In the genomic region with DNA sequence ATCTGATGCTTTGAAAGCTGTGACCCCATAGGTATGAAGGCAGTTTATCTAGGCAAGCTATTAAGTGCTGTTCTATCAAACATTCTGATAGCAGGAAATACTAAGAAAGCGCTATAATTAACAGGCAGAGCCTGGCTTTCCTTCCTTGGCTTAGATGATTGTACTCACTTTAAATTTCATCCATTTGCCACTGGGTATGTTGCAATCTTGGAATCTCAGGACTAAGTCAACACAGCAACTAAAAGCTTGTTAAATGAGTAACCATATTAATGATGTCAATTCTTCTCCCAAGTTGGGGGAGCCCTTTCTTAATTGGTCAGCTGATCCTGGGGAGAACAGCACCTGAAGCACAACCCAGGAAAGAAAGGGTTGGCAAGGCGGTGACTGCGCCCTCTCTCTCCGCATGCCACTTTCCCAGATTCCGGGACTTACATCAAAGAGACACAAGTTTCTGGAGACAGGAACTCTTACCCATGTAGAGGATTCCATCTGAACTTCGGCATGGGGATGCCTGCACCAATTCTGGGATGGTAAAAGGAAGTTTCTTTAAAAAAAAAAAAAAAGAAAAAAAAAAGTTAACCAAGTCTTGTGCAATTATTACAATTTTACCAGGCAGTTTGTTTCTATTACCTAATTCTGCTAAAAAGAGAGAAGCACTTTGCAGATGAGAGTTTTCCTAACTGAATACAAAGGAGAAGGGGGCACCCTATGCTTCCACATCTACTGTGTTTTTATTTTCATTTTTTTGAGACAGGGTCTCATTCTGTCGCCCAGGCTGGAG, we compare ENCODE assay signal across 1 cellular context.
TF ChIP-seq lines count a peak whose summit lies in the region.

No MANE protein-coding gene starts in this region.

TF ChIP-seq in HepG2, 621 proteins besides CTCF, POLR2A, EP300 and RAD21 (continued from another document and continues in another):
- TF ChIP-seq, protein P1, sequence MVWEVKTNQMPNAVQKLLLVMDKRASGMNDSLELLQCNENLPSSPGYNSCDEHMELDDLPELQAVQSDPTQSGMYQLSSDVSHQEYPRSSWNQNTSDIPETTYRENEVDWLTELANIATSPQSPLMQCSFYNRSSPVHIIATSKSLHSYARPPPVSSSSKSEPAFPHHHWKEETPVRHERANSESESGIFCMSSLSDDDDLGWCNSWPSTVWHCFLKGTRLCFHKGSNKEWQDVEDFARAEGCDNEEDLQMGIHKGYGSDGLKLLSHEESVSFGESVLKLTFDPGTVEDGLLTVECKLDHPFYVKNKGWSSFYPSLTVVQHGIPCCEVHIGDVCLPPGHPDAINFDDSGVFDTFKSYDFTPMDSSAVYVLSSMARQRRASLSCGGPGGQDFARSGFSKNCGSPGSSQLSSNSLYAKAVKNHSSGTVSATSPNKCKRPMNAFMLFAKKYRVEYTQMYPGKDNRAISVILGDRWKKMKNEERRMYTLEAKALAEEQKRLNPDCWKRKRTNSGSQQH (CRISPR knock-in tag; IDR thresholded peaks at IDR 0.05; ENCODE audit: low read depth), result peak; percentile 29; the same call in 1 of the 2 replicates
- TF ChIP-seq, protein P2, sequence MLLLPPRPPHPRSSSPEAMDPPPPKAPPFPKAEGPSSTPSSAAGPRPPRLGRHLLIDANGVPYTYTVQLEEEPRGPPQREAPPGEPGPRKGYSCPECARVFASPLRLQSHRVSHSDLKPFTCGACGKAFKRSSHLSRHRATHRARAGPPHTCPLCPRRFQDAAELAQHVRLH (CRISPR knock-in tag; IDR thresholded peaks at IDR 0.05; ENCODE audit: borderline replicate concordance, low read depth), result no peak
- TF ChIP-seq TCF7 (IDR thresholded peaks at IDR 0.05; ENCODE audit: low read depth), result peak; percentile 55
- TF ChIP-seq ZBTB7B (CRISPR knock-in tag; IDR thresholded peaks at IDR 0.05), result no peak
- TF ChIP-seq, protein P3, sequence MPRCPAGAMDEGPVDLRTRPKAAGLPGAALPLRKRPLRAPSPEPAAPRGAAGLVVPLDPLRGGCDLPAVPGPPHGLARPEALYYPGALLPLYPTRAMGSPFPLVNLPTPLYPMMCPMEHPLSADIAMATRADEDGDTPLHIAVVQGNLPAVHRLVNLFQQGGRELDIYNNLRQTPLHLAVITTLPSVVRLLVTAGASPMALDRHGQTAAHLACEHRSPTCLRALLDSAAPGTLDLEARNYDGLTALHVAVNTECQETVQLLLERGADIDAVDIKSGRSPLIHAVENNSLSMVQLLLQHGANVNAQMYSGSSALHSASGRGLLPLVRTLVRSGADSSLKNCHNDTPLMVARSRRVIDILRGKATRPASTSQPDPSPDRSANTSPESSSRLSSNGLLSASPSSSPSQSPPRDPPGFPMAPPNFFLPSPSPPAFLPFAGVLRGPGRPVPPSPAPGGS (CRISPR knock-in tag; IDR thresholded peaks at IDR 0.05), result no peak
- 0 out of 2 replicates have a peak, but pooled peaks have one; percentile 37 for TF ChIP-seq ZNF761 (CRISPR knock-in tag; conservative IDR thresholded peaks at IDR 0.05)
- TF ChIP-seq ZNF260 (CRISPR knock-in tag; IDR thresholded peaks at IDR 0.05; ENCODE audit: borderline replicate concordance, low read depth), result no peak
- no peak for TF ChIP-seq ZNF225 (CRISPR knock-in tag; IDR thresholded peaks at IDR 0.05)
- TF ChIP-seq, protein P4, sequence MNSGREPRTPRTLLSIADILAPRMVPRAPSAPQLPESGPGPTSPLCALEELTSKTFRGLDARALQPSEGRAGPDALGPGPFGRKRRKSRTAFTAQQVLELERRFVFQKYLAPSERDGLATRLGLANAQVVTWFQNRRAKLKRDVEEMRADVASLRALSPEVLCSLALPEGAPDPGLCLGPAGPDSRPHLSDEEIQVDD (CRISPR knock-in tag; IDR thresholded peaks at IDR 0.05; ENCODE audit: borderline replicate concordance), result no peak
- TF ChIP-seq ZNF564 (CRISPR knock-in tag; IDR thresholded peaks at IDR 0.05), result no peak
- TF ChIP-seq ISX (CRISPR knock-in tag; conservative IDR thresholded peaks at IDR 0.05), result no peak
- TF ChIP-seq BORCS8-MEF2B (CRISPR knock-in tag; IDR thresholded peaks at IDR 0.05), result no peak
- no peak for TF ChIP-seq ZNF737 (CRISPR knock-in tag; IDR thresholded peaks at IDR 0.05; ENCODE audit: borderline replicate concordance)
- no peak for TF ChIP-seq FIP1L1 (IDR thresholded peaks at IDR 0.05; ENCODE audit: borderline replicate concordance, insufficient read depth, low read depth, low read length)
- peak in 1 of 2 experiments; percentile 14; a peak in 1 of 4 replicates for TF ChIP-seq NR2F1 (CRISPR knock-in tag; IDR thresholded peaks at IDR 0.05)
- no peak for TF ChIP-seq ZKSCAN1 (IDR thresholded peaks at IDR 0.05; ENCODE audit: low read length)
- TF ChIP-seq ETV5 (CRISPR knock-in tag; IDR thresholded peaks at IDR 0.05; ENCODE audit: borderline replicate concordance), result peak; percentile 35; the same call in 1 of the 2 replicates
- 0 out of 2 replicates have a peak, but pooled peaks have one; percentile 43 for TF ChIP-seq HNRNPL (IDR thresholded peaks at IDR 0.05; ENCODE audit: low read depth, low read length)
- TF ChIP-seq, protein P5, sequence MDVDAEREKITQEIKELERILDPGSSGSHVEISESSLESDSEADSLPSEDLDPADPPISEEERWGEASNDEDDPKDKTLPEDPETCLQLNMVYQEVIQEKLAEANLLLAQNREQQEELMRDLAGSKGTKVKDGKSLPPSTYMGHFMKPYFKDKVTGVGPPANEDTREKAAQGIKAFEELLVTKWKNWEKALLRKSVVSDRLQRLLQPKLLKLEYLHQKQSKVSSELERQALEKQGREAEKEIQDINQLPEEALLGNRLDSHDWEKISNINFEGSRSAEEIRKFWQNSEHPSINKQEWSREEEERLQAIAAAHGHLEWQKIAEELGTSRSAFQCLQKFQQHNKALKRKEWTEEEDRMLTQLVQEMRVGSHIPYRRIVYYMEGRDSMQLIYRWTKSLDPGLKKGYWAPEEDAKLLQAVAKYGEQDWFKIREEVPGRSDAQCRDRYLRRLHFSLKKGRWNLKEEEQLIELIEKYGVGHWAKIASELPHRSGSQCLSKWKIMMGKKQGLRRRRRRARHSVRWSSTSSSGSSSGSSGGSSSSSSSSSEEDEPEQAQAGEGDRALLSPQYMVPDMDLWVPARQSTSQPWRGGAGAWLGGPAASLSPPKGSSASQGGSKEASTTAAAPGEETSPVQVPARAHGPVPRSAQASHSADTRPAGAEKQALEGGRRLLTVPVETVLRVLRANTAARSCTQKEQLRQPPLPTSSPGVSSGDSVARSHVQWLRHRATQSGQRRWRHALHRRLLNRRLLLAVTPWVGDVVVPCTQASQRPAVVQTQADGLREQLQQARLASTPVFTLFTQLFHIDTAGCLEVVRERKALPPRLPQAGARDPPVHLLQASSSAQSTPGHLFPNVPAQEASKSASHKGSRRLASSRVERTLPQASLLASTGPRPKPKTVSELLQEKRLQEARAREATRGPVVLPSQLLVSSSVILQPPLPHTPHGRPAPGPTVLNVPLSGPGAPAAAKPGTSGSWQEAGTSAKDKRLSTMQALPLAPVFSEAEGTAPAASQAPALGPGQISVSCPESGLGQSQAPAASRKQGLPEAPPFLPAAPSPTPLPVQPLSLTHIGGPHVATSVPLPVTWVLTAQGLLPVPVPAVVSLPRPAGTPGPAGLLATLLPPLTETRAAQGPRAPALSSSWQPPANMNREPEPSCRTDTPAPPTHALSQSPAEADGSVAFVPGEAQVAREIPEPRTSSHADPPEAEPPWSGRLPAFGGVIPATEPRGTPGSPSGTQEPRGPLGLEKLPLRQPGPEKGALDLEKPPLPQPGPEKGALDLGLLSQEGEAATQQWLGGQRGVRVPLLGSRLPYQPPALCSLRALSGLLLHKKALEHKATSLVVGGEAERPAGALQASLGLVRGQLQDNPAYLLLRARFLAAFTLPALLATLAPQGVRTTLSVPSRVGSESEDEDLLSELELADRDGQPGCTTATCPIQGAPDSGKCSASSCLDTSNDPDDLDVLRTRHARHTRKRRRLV (CRISPR knock-in tag; IDR thresholded peaks at IDR 0.05), result no peak
- TF ChIP-seq, protein P6, sequence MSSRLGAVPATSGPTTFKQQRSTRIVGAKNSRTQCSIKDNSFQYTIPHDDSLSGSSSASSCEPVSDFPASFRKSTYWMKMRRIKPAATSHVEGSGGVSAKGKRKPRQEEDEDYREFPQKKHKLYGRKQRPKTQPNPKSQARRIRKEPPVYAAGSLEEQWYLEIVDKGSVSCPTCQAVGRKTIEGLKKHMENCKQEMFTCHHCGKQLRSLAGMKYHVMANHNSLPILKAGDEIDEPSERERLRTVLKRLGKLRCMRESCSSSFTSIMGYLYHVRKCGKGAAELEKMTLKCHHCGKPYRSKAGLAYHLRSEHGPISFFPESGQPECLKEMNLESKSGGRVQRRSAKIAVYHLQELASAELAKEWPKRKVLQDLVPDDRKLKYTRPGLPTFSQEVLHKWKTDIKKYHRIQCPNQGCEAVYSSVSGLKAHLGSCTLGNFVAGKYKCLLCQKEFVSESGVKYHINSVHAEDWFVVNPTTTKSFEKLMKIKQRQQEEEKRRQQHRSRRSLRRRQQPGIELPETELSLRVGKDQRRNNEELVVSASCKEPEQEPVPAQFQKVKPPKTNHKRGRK (CRISPR knock-in tag; IDR thresholded peaks at IDR 0.05), result no peak
- TF ChIP-seq, protein P7, sequence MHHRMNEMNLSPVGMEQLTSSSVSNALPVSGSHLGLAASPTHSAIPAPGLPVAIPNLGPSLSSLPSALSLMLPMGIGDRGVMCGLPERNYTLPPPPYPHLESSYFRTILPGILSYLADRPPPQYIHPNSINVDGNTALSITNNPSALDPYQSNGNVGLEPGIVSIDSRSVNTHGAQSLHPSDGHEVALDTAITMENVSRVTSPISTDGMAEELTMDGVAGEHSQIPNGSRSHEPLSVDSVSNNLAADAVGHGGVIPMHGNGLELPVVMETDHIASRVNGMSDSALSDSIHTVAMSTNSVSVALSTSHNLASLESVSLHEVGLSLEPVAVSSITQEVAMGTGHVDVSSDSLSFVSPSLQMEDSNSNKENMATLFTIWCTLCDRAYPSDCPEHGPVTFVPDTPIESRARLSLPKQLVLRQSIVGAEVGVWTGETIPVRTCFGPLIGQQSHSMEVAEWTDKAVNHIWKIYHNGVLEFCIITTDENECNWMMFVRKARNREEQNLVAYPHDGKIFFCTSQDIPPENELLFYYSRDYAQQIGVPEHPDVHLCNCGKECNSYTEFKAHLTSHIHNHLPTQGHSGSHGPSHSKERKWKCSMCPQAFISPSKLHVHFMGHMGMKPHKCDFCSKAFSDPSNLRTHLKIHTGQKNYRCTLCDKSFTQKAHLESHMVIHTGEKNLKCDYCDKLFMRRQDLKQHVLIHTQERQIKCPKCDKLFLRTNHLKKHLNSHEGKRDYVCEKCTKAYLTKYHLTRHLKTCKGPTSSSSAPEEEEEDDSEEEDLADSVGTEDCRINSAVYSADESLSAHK (CRISPR knock-in tag; IDR thresholded peaks at IDR 0.05; ENCODE audit: borderline replicate concordance), result no peak
- TF ChIP-seq, protein P8, sequence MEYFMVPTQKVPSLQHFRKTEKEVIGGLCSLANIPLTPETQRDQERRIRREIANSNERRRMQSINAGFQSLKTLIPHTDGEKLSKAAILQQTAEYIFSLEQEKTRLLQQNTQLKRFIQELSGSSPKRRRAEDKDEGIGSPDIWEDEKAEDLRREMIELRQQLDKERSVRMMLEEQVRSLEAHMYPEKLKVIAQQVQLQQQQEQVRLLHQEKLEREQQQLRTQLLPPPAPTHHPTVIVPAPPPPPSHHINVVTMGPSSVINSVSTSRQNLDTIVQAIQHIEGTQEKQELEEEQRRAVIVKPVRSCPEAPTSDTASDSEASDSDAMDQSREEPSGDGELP (IDR thresholded peaks at IDR 0.05; ENCODE audit: borderline replicate concordance, low read depth), result peak; percentile 88
- TF ChIP-seq ZBTB7A (CRISPR knock-in tag; IDR thresholded peaks at IDR 0.05), result no peak
- no peak for TF ChIP-seq SP140L (CRISPR knock-in tag; IDR thresholded peaks at IDR 0.05; ENCODE audit: borderline replicate concordance)
- TF ChIP-seq, protein P9, sequence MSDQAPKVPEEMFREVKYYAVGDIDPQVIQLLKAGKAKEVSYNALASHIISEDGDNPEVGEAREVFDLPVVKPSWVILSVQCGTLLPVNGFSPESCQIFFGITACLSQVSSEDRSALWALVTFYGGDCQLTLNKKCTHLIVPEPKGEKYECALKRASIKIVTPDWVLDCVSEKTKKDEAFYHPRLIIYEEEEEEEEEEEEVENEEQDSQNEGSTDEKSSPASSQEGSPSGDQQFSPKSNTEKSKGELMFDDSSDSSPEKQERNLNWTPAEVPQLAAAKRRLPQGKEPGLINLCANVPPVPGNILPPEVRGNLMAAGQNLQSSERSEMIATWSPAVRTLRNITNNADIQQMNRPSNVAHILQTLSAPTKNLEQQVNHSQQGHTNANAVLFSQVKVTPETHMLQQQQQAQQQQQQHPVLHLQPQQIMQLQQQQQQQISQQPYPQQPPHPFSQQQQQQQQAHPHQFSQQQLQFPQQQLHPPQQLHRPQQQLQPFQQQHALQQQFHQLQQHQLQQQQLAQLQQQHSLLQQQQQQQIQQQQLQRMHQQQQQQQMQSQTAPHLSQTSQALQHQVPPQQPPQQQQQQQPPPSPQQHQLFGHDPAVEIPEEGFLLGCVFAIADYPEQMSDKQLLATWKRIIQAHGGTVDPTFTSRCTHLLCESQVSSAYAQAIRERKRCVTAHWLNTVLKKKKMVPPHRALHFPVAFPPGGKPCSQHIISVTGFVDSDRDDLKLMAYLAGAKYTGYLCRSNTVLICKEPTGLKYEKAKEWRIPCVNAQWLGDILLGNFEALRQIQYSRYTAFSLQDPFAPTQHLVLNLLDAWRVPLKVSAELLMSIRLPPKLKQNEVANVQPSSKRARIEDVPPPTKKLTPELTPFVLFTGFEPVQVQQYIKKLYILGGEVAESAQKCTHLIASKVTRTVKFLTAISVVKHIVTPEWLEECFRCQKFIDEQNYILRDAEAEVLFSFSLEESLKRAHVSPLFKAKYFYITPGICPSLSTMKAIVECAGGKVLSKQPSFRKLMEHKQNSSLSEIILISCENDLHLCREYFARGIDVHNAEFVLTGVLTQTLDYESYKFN (CRISPR knock-in tag; conservative IDR thresholded peaks at IDR 0.05), result peak; percentile 85
- TF ChIP-seq SRSF9 (IDR thresholded peaks at IDR 0.05; ENCODE audit: borderline replicate concordance, insufficient read depth, low read depth, low read length, poor library complexity, severe bottlenecking), result no peak
- no peak for TF ChIP-seq FLYWCH1 (CRISPR knock-in tag; IDR thresholded peaks at IDR 0.05)
- no peak for TF ChIP-seq KMT2A (CRISPR knock-in tag; IDR thresholded peaks at IDR 0.05)
- TF ChIP-seq NCOA5 (CRISPR knock-in tag; IDR thresholded peaks at IDR 0.05), result no peak
- TF ChIP-seq PAX8 (CRISPR knock-in tag; IDR thresholded peaks at IDR 0.05; ENCODE audit: borderline replicate concordance), result no peak
- 0 out of 2 replicates have a peak, but pooled peaks have one; percentile 51 for TF ChIP-seq CC2D1A (CRISPR knock-in tag; IDR thresholded peaks at IDR 0.05)
- TF ChIP-seq TBX3 (IDR thresholded peaks at IDR 0.05; ENCODE audit: borderline replicate concordance), result no peak
- TF ChIP-seq SMAD9 (CRISPR knock-in tag; IDR thresholded peaks at IDR 0.05), result no peak
- no peak for TF ChIP-seq ZNF383 (CRISPR knock-in tag; IDR thresholded peaks at IDR 0.05; ENCODE audit: borderline replicate concordance)
- TF ChIP-seq PCBP2 (optimal IDR thresholded peaks at IDR 0.05; ENCODE audit: low read depth, low read length, poor library complexity, severe bottlenecking), result no peak
- no peak for TF ChIP-seq ZNF253 (CRISPR knock-in tag; IDR thresholded peaks at IDR 0.05; ENCODE audit: borderline replicate concordance)
- TF ChIP-seq MED8 (CRISPR knock-in tag; IDR thresholded peaks at IDR 0.05; ENCODE audit: insufficient replicate concordance), result no peak
- TF ChIP-seq, protein P10, sequence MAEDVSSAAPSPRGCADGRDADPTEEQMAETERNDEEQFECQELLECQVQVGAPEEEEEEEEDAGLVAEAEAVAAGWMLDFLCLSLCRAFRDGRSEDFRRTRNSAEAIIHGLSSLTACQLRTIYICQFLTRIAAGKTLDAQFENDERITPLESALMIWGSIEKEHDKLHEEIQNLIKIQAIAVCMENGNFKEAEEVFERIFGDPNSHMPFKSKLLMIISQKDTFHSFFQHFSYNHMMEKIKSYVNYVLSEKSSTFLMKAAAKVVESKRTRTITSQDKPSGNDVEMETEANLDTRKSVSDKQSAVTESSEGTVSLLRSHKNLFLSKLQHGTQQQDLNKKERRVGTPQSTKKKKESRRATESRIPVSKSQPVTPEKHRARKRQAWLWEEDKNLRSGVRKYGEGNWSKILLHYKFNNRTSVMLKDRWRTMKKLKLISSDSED (CRISPR knock-in tag; IDR thresholded peaks at IDR 0.05), result no peak
